9 cellular contexts compared by ENCODE assay signal in the genomic region with DNA sequence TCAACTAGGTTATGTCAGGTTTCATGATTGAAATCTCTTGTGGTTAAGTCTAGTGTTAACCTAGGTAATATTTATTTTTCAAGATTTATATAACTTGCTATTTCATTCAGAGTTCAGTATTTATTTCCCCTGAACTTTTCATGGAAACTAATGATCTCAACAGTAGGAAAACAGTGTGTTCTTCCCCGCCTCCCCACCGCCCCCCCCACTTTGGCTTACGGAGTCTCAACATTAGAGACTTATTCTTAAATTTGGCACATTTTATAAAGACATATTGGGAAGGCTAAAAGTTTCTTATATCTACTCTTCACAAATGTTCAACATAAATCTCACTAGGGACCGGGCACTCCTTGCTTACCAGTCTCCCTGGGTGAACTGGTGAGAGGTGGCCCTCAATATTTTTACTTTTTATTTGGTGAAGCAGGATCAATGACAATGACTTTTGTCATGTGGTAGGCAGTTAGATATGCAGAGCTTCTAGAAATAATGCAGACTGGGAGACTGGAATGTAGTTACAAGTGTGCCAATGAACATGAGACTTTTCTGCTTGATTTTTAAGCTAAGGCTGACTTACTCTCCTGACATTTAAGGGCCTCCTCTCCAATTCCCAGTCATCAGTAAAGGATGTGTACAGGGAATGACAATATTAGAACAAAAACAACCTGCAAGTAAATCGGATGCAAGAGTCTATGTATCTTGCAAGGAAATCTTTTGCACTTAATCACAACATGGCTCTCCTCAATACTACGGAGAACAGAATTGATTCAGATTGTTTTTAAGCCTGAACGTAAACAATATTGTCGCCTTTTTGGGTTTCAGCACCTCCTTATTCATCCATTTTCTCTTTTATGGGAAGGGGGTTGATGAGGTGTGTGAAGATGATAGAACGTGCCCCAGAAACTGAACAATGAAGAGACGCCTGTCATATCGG. TPM values are rescaled to one million over a fixed set of nuclear protein-coding genes. Genes with fewer than 3 reads are reported as not detected.
DNase-seq lines count a peak whose midpoint lies in the region; ATAC-seq, FAIRE-seq and TF ChIP-seq lines count a peak whose summit lies in the region.
"Had no signal": no experiment of that assay in that cellular context is flagged by ENCODE, and none has a peak within 500 bp of the region (broad histone marks: within the 10 kb centered on the region; RNA-seq: fewer than 3 reads in every experiment).

No MANE protein-coding gene starts in this region.

- H3K9ac ChIP-seq in OCI-LY3 (ENCODE audit: low read length) (peak overlapping the region; percentile 90), H1 (replicated peaks in 1 of 4; ENCODE audit: extremely low read depth in 1 of 4, low read depth in 3 of 4, low read length in 3 of 4) (peak overlapping the region in 2 of 4 experiments; percentile 76 to 87; a peak in 1 of 7 replicates)

- H3K4me2 ChIP-seq in OCI-LY3 (ENCODE audit: low read length) = peak overlapping the region; percentile 94
- H3K4me2 ChIP-seq in H1 (ENCODE audit: insufficient read depth in 1 of 2, low read depth in 2 of 2, low read length in 2 of 2) = peak overlapping the region; percentile 90 to 92

- TF ChIP-seq RAD21 in H1 (IDR thresholded peaks at IDR 0.05 in 1 of 2, conservative IDR thresholded peaks at IDR 0.05 in 1 of 2; ENCODE audit: low read depth in 2 of 2, low read length in 2 of 2) = no peak

- no peak overlapping the region for H2AFZ ChIP-seq in OCI-LY3 (ENCODE audit: low read depth, low read length)
- peak overlapping the region; percentile 78; the same call in 1 of the 2 replicates for H2AFZ ChIP-seq in H1 (ENCODE audit: low read length)
- peak overlapping the region; percentile 65 for H2AFZ ChIP-seq in neuron (ENCODE audit: low read depth, low read length)

- H3K27ac ChIP-seq in OCI-LY3 (ENCODE audit: low read length) (peak overlapping the region; percentile 81), H1 (ENCODE audit: low read depth, low read length) (no peak overlapping the region)

- H4K5ac ChIP-seq in H1 (ENCODE audit: insufficient read length, low read depth, low read length) = no peak overlapping the region

- no peak overlapping the region for H2BK5ac ChIP-seq in H1 (ENCODE audit: low read depth, low read length)

- H2BK12ac ChIP-seq in H1 (ENCODE audit: low read depth, low read length) = no peak overlapping the region

- H2BK15ac ChIP-seq in H1 (ENCODE audit: low read length) = no peak overlapping the region

- peak overlapping the region; percentile 79 for H4K91ac ChIP-seq in H1 (replicated peaks; ENCODE audit: insufficient read length, low read length)

- no peak overlapping the region for H2BK20ac ChIP-seq in H1 (ENCODE audit: low read length)

- TF ChIP-seq CTCF in OCI-LY3 (IDR thresholded peaks at IDR 0.05; ENCODE audit: low read depth, low read length) = no peak
- TF ChIP-seq CTCF in H1 (IDR thresholded peaks at IDR 0.05; ENCODE audit: control extremely low read depth in 1 of 3, insufficient read depth in 1 of 3, low read depth in 1 of 3, low read length in 3 of 3) = no peak

- POLR2A ChIA-PET in H1 (lab: Charles Lee; ENCODE audit: partially characterized antibody) = no interaction called here

- H3K27me3 ChIP-seq in OCI-LY3 (ENCODE audit: low read depth, low read length) (no peaks in the 10 kb centered on the region), H1 (replicated peaks in 1 of 4; ENCODE audit: control insufficient read depth in 3 of 4, extremely low read depth in 1 of 4, insufficient read depth in 3 of 4, low read length in 3 of 4) (no peaks in the 10 kb centered on the region; a peak in 1 of 7 replicates), neuron (ENCODE audit: insufficient read depth, low read length) (no peaks in the 10 kb centered on the region)

- no peak overlapping the region for H3K14ac ChIP-seq in H1 (ENCODE audit: insufficient read length)

- TF ChIP-seq EP300 in H1 (IDR thresholded peaks at IDR 0.05; ENCODE audit: borderline replicate concordance in 1 of 2, low read depth in 2 of 2, low read length in 2 of 2) = no peak

- no peak overlapping the region for H2AK5ac ChIP-seq in H1 (ENCODE audit: low read depth, low read length)

- H3K23me2 ChIP-seq in H1 (ENCODE audit: low read depth, low read length) = peaks cover 13% of the 10 kb centered on the region

- no peak overlapping the region for H3K4ac ChIP-seq in H1 (replicated peaks; ENCODE audit: insufficient read length, low read depth, low read length)

- TF ChIP-seq POLR2A in H1 (IDR thresholded peaks at IDR 0.05; ENCODE audit: control extremely low read depth in 1 of 2, low read depth in 2 of 2, low read length in 2 of 2) = no peak

- no peak overlapping the region; the same call in 1 of the 2 replicates for H3K18ac ChIP-seq in H1 (ENCODE audit: extremely low read depth, low read length)

- H4K8ac ChIP-seq in H1 (ENCODE audit: extremely low read depth, insufficient read depth, low read length) = no peak overlapping the region

- H3K79me2 ChIP-seq in OCI-LY3 (ENCODE audit: low read length) = peaks cover 44% of the 10 kb centered on the region
- H3K79me2 ChIP-seq in H1 (ENCODE audit: control insufficient read depth in 1 of 2, insufficient read depth in 2 of 2, low read length in 2 of 2) = peaks cover 0 to 24% of the 10 kb centered on the region in 2 experiments; a peak in 2 of 4 replicates

- H3K79me1 ChIP-seq in H1 (ENCODE audit: low read depth, low read length) = no peaks in the 10 kb centered on the region

- H3K9me3 ChIP-seq in OCI-LY3 (ENCODE audit: insufficient read depth, low read length) = no peaks in the 10 kb centered on the region
- H3K9me3 ChIP-seq in H1 (ENCODE audit: insufficient read depth in 2 of 2, low read depth in 1 of 2, low read length in 1 of 2) = no peaks in the 10 kb centered on the region
- no peaks in the 10 kb centered on the region for H3K9me3 ChIP-seq in neuron (ENCODE audit: low read length)

- no peak overlapping the region for H3K23ac ChIP-seq in H1 (ENCODE audit: insufficient read length)

- WGBS in H1 (ENCODE audit: extremely low coverage in 1 of 2, insufficient coverage in 1 of 2, insufficient read length in 1 of 2, insufficient replicate concordance in 2 of 2, low coverage in 1 of 2, low lambda C conversion rate in 2 of 2, missing lambda C conversion rate in 1 of 2), 2 experiments = 63% methylated on average over 11 of the region's 11 CpGs; no CpG with 5 or more reads in 1 of the 2 experiments

- H3K4me3 ChIP-seq in OCI-LY3 (ENCODE audit: low read length) (peak overlapping the region; percentile 81), H1 (ENCODE audit: extremely low read depth in 1 of 4, insufficient read depth in 2 of 4, low read depth in 3 of 4, low read length in 4 of 4) (peak overlapping the region; percentile 55 to 87 (median 81)), neuron (ENCODE audit: low read length) (peak overlapping the region; percentile 76)

- no peak for ATAC-seq in GM21367 (IDR thresholded peaks at IDR 0.05; ENCODE audit: unreplicated experiment)
- ATAC-seq in HG03571 (IDR thresholded peaks at IDR 0.05; ENCODE audit: unreplicated experiment) = no peak

- H3K56ac ChIP-seq in H1 (replicated peaks; ENCODE audit: insufficient read length, low read depth, low read length) = no peak overlapping the region

- H4K20me1 ChIP-seq in OCI-LY3 (ENCODE audit: insufficient read depth, low read length) = 0 out of 2 replicates have a peak, but pooled peaks cover 6% of the 10 kb centered on the region
- peaks cover 0 to 4% of the 10 kb centered on the region in 2 experiments for H4K20me1 ChIP-seq in H1 (replicated peaks in 1 of 2; ENCODE audit: control insufficient read depth in 1 of 2, insufficient read depth in 2 of 2, low read length in 2 of 2)

- H3K4me1 ChIP-seq in OCI-LY3 (ENCODE audit: low read length) (peaks cover 46% of the 10 kb centered on the region), H1 (replicated peaks in 1 of 4; ENCODE audit: control insufficient read depth in 3 of 4, insufficient read depth in 4 of 4, low read length in 3 of 4) (peaks cover 0 to 12% (median 2%) of the 10 kb centered on the region in 4 experiments; a peak in 4 of 7 replicates), neuron (ENCODE audit: insufficient read depth, low read length) (peaks cover 30% of the 10 kb centered on the region)

- CTCF ChIA-PET in H1 (lab: Charles Lee; ENCODE audit: partially characterized antibody) = interaction anchor here (0.7 kb wide), 1 partner anchor 46 kb away, joined by 3 read pairs; no protein-coding TSS in a partner anchor

- H2BK120ac ChIP-seq in H1 (replicated peaks; ENCODE audit: low read depth, low read length) = no peak overlapping the region

- no peaks in the 10 kb centered on the region for H3K36me3 ChIP-seq in OCI-LY3 (replicated peaks; ENCODE audit: low read depth, low read length)
- no peaks in the 10 kb centered on the region for H3K36me3 ChIP-seq in H1 (ENCODE audit: control insufficient read depth in 2 of 4, insufficient read depth in 4 of 4, low read length in 3 of 4)
- H3K36me3 ChIP-seq in neuron (ENCODE audit: insufficient read depth, low read length) = no peaks in the 10 kb centered on the region

- no peak for FAIRE-seq in H1 (lab: Jason Lieb, UNC)
- FAIRE-seq: TTC549 had no signal

- DNase-seq in GM03348 (ENCODE audit: low spot score) (peak; percentile 17), H1 (ENCODE audit: low read depth in 1 of 2, low spot score in 2 of 2) (no peak), NCI-H1436 (lab: John Stamatoyannopoulos, UW) (no peak), SHP77 treated with DMSO at 0.1 percent for 48 hours (lab: John Stamatoyannopoulos, UW) (no peak)

TF ChIP-seq in H1, 55 proteins besides CTCF, POLR2A, EP300 and RAD21 (continues in another document):
- no peak for TF ChIP-seq ATF2 (IDR thresholded peaks at IDR 0.05; ENCODE audit: low read length)

RNA-seq across cellular contexts. Expression of gene MAN1A2, which starts 1.6 kb away (rescaled TPM):
- 18.8 and 19.1 TPM in 2 replicates for total RNA-seq in H1 (2021; fragmentation: NEBNext Ultra II Directional; extraction: Animal tissue kit (Norgen Biotek cat#: 25700))
- 5.2 and 5.5 TPM in 2 replicates for polyA plus RNA-seq in H1 (2011; rRNA removed)
- 4.7 TPM for polyA plus RNA-seq in H1 (2011; cell fraction: cytosol; rRNA removed)
- 4.1 TPM for polyA plus RNA-seq in H1 (2011; cell fraction: nucleus; rRNA removed)
- polyA plus RNA-seq in H1 (2012, experiment 1 of 2) = 3.9 to 11.4 TPM (median 8.4 TPM) in 4 replicates
- polyA plus RNA-seq in H1 (2012, experiment 2 of 2) = 0.50 TPM
- polyA plus RNA-seq in H1 (2013, experiment 1 of 2) = 13.0 TPM
- 13.1 TPM for polyA plus RNA-seq in H1 (2013, experiment 2 of 2)
- 18.3 and 21.1 TPM in 2 replicates for polyA minus RNA-seq in H1 (2011; rRNA and poly(A)+ RNA removed)
- polyA minus RNA-seq in H1 (2011; cell fraction: cytosol; rRNA and poly(A)+ RNA removed) = 10.4 TPM
- polyA minus RNA-seq in H1 (2011; cell fraction: nucleus; rRNA and poly(A)+ RNA removed) = 29.8 TPM
